3 cellular contexts compared by ENCODE assay signal in the genomic region with DNA sequence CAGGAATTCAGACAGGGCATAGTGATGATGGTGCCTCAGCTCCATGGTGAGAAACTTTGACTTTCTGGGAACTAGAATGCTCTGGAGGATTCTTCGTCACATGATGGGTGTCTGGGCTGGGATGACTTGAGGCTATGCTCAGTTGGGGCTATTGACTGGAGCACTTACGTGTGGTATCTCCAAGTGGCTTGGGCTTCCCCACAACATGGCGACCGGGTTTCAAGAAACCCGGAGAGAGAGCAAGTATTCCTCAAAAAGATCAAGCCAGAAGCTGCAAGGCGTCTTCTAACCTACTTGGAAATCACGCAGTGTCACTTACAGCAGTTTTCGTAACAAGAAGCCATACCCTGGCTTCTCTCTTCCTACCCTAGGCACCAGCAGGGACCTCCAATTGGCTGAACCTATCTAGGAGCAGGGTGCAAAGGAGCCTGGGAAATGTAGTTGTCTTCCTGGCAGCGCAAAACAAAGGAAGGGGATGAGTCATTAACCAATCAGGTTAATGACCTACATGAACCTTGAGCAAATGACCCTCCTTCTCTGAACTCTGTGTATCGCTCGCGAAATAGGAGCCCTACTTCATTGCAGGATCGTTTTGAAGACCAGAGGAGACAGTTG.
A peak's percentile ranks its signal among the peaks of the same experiment; 100 is the strongest.
TF ChIP-seq lines count a peak whose summit lies in the region.

No MANE protein-coding gene starts in this region.

TF ChIP-seq in A549, 52 proteins besides CTCF, POLR2A, EP300 and RAD21:
- TF ChIP-seq GATA3 (IDR thresholded peaks at IDR 0.05; ENCODE audit: borderline replicate concordance) (no peak), FOSL2 (IDR thresholded peaks at IDR 0.05) (no peak), FOSL2 (CRISPR knock-in tag; IDR thresholded peaks at IDR 0.05) (peak; percentile 8; the same call in 1 of the 2 replicates), RARB (CRISPR knock-in tag; IDR thresholded peaks at IDR 0.05) (no peak), CHD4 (IDR thresholded peaks at IDR 0.05; ENCODE audit: borderline replicate concordance) (no peak), RNF2 (IDR thresholded peaks at IDR 0.05; ENCODE audit: borderline replicate concordance, low read depth) (no peak), CHD2 (IDR thresholded peaks at IDR 0.05; ENCODE audit: low read length, partially characterized antibody) (no peak)
- TF ChIP-seq, protein P1, sequence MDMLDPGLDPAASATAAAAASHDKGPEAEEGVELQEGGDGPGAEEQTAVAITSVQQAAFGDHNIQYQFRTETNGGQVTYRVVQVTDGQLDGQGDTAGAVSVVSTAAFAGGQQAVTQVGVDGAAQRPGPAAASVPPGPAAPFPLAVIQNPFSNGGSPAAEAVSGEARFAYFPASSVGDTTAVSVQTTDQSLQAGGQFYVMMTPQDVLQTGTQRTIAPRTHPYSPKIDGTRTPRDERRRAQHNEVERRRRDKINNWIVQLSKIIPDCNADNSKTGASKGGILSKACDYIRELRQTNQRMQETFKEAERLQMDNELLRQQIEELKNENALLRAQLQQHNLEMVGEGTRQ (IDR thresholded peaks at IDR 0.05): no peak
TF ChIP-seq in A549: peak in this region for 1.

TF ChIP-seq in HEK293, 187 proteins besides CTCF, POLR2A, EP300 and RAD21:
- TF ChIP-seq SETDB1 (IDR thresholded peaks at IDR 0.05; ENCODE audit: insufficient read length, low read length) (peak; percentile 50), YY2 (tag by site-specific recombination; IDR thresholded peaks at IDR 0.05) (no peak)

TF ChIP-seq in H1, 55 proteins besides CTCF, POLR2A, EP300 and RAD21:
- no peak for TF ChIP-seq HDAC6 (IDR thresholded peaks at IDR 0.05; ENCODE audit: low read depth, low read length)
- 0 out of 2 replicates have a peak, but pooled peaks have one; percentile 28 for TF ChIP-seq YY1 (IDR thresholded peaks at IDR 0.05; ENCODE audit: low read depth, low read length)
